In the genomic region with DNA sequence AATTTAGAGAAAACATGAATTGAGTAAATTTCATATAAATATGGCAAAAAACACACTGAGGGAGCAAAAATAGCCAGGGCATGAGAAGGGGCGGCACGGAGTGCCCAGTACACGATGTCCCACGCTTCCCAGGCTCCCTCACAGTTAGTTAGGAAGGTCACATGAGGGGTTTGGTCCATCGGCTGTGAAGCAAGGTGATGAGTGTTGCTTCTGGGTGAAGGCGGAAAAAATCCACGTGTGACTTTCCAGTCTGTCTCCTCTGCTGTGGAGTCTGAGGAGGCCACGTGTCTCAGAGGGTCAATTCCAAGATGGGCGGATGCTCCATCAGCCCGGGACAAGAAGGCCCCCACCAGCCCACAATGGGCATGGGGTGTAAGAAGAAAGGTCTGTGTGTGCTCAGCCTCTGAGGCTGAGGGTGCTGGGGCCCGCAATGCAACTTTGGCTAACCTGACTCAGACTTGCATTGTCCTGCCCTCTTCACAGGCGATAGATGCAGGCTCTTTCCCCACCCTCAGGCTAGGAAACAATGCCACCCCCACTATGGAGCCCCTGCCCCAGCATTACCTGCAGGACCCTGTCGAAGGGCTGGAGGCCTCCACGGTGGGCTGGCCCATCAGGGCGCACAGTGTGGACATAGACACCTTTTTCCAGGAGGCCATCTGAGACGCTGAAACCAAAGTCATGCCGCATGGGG, we compare ENCODE assay signal across 16 cellular contexts. TPM values are rescaled to one million over a fixed set of nuclear protein-coding genes. Genes with fewer than 3 reads are reported as not detected.
"Had no signal": no experiment of that assay in that cellular context is flagged by ENCODE, and none has a peak within 500 bp of the region (broad histone marks: within the 10 kb centered on the region; RNA-seq: fewer than 3 reads in every experiment).

No MANE protein-coding gene starts in this region.

- H3K4me2 ChIP-seq: hepatocyte, smooth muscle cell had no signal

- H3K4me3 ChIP-seq: dorsolateral prefrontal cortex, hepatocyte, right atrium auricular region, smooth muscle cell, tibial artery had no signal

- H3K4me1 ChIP-seq: right atrium auricular region had no signal

- H3K27me3 ChIP-seq: dorsolateral prefrontal cortex, hepatocyte, right atrium auricular region, tibial artery had no signal

- DNase-seq: caudate nucleus; cortex of kidney; effector CD8-positive, alpha-beta T cell; foreskin melanocyte; head of caudate nucleus; mesendoderm; naive B cell; stimulated activated CD4-positive, alpha-beta T cell treated with anti-CD3 and anti-CD28 coated beads, Interleukin-4, amount 100 ng/mL, for 24 hours had no signal

- H3K9me3 ChIP-seq: right atrium auricular region, tibial artery had no signal

- H3K36me3 ChIP-seq: right atrium auricular region had no signal

- H2AFZ ChIP-seq: hepatocyte had no signal

- H3K27ac ChIP-seq: dorsolateral prefrontal cortex, hepatocyte, tibial artery had no signal

- ATAC-seq: stimulated activated memory B cell treated with anti-CD40 and anti-IgM and Interleukin-4, amounts not matched to agents 10 μg/mL and 1 μg/mL and 100 μg/mL, for 72 hours had no signal

RNA-seq across cellular contexts. Expression of gene GRIP2, which starts 45.7 kb away (rescaled TPM):
- total RNA-seq: kidney epithelial cell, lung microvascular endothelial cell had no signal
